In genomic region chr12:108394196-108394595, GRCh38 we compare ENCODE assay signal across 12 cellular contexts. TPM values are rescaled to one million over a fixed set of nuclear protein-coding genes. Genes with fewer than 3 reads are reported as not detected.
A peak's percentile ranks its signal among the peaks of the same experiment; 100 is the strongest.
DNase-seq lines count a peak whose midpoint lies in the region; ATAC-seq lines count a peak whose summit lies in the region.
"Had no signal": no experiment of that assay in that cellular context is flagged by ENCODE, and none has a peak within 500 bp of the region (broad histone marks: within the 10 kb centered on the region; RNA-seq: fewer than 3 reads in every experiment).

No MANE protein-coding gene starts in this region.

- H3K9ac ChIP-seq in Karpas-422 (ENCODE audit: low read length) = no peak overlapping the region
- H3K9ac ChIP-seq: BLaER1 treated with 17β-estradiol and CSF1 and Interleukin-3, amounts not matched to agents 10 nM and 100 nM had no signal

- H3K4me1 ChIP-seq in Karpas-422 (ENCODE audit: low read length) = no peaks in the 10 kb centered on the region
- H3K4me1 ChIP-seq: BLaER1 treated with 17β-estradiol and CSF1 and Interleukin-3, amounts not matched to agents 10 nM and 100 nM; foreskin keratinocyte had no signal

- H3K27ac ChIP-seq in Karpas-422 (ENCODE audit: low read length) = no peak overlapping the region
- H3K27ac ChIP-seq: BLaER1 treated with 17β-estradiol and CSF1 and Interleukin-3, amounts not matched to agents 10 nM and 100 nM; foreskin keratinocyte had no signal

- intact Hi-C loops in posterior vena cava (cut with DNase I) = no loop called here

- no peaks in the 10 kb centered on the region for H3K9me2 ChIP-seq in Karpas-422 (replicated peaks; ENCODE audit: insufficient read depth, low read length)

- H4K20me1 ChIP-seq in Karpas-422 (ENCODE audit: insufficient read depth, low read depth, low read length) = no peaks in the 10 kb centered on the region

- no peak overlapping the region for H3K4me2 ChIP-seq in Karpas-422 (ENCODE audit: low read depth, low read length, poor library complexity, severe bottlenecking)
- H3K4me2 ChIP-seq: BLaER1 treated with 17β-estradiol and CSF1 and Interleukin-3, amounts not matched to agents 10 nM and 100 nM had no signal

- no peak overlapping the region for H3K4me3 ChIP-seq in Karpas-422 (ENCODE audit: low read length)
- H3K4me3 ChIP-seq: BLaER1 treated with 17β-estradiol and CSF1 and Interleukin-3, amounts not matched to agents 10 nM and 100 nM had no signal

- peak; percentile 97 for DNase-seq in DMS 273 (lab: John Stamatoyannopoulos, UW; ENCODE audit: unreplicated experiment)
- DNase-seq in NCI-H2196 (lab: John Stamatoyannopoulos, UW; ENCODE audit: unreplicated experiment) = peak; percentile 60
- DNase-seq in fibroblast of peridontal ligament (ENCODE audit: extremely low read depth) = peak; percentile 74
- peak; percentile 81 for DNase-seq in posterior vena cava (ENCODE audit: low spot score)
- DNase-seq in activated CD4-positive, alpha-beta T cell treated with anti-CD3 and anti-CD28 coated beads, Interleukin-2, amount 50 U/mL, for 48 hours = no peak
- no peak for DNase-seq in NCI-H1930 (lab: John Stamatoyannopoulos, UW)
- DNase-seq in Karpas-422 = no peak
- DNase-seq: foreskin keratinocyte, IMR-90, NCI-H2081 had no signal

- H3K9me3 ChIP-seq in Karpas-422 (ENCODE audit: low read length) = no peaks in the 10 kb centered on the region

- H2AFZ ChIP-seq in Karpas-422 (ENCODE audit: low read length) = no peak overlapping the region

- no peak for ATAC-seq in GM19351 (IDR thresholded peaks at IDR 0.05; ENCODE audit: unreplicated experiment)
- ATAC-seq: foreskin keratinocyte had no signal

- no peaks in the 10 kb centered on the region for H3K27me3 ChIP-seq in Karpas-422 (ENCODE audit: low read length)
- H3K27me3 ChIP-seq: BLaER1 treated with 17β-estradiol and CSF1 and Interleukin-3, amounts not matched to agents 10 nM and 100 nM; foreskin keratinocyte had no signal

- no peaks in the 10 kb centered on the region for H3K36me3 ChIP-seq in Karpas-422 (ENCODE audit: insufficient read depth, low read length)
- H3K36me3 ChIP-seq: BLaER1 treated with 17β-estradiol and CSF1 and Interleukin-3, amounts not matched to agents 10 nM and 100 nM had no signal

- H3K79me2 ChIP-seq in Karpas-422 (ENCODE audit: low read length) = no peaks in the 10 kb centered on the region

RNA-seq across cellular contexts. Expression of gene CMKLR1, which starts 55.1 kb away (rescaled TPM):
- total RNA-seq in posterior vena cava = 10 to 100 TPM; 44.6 to 53.4 TPM
- total RNA-seq in Karpas-422 (2014; rRNA removed; shearing (Covaris generic); ENCODE audit: low replicate concordance) = not detected in 2 replicates
- total RNA-seq: foreskin keratinocyte, IMR-90 had no signal

Comparison
In these comparisons a context has a peak if more than half of its experiments do, and no peak if none do; other contexts are left out.
1. DNase-seq: peak in DMS 273 (single experiment), NCI-H2196 (single experiment), fibroblast of peridontal ligament (single experiment) and posterior vena cava (single experiment); none in activated CD4-positive, alpha-beta T cell treated with anti-CD3 and anti-CD28 coated beads, Interleukin-2, amount 50 U/mL, for 48 hours (0 of 2), NCI-H1930 (0 of 2) and Karpas-422 (single experiment).
2. RNA of gene CMKLR1, which starts 55.1 kb away (total RNA-seq): 44.6 to 53.4 TPM in posterior vena cava; not detected in Karpas-422; every median in the first group is over 10 times any median in the second.